1 cellular context compared by ENCODE assay signal in genomic region chr14:89576960-89577359, GRCh38.
TF ChIP-seq lines count a peak whose summit lies in the region.

No MANE protein-coding gene starts in this region.

TF ChIP-seq in GM23338, 12 proteins besides CTCF, POLR2A, EP300 and RAD21:
- TF ChIP-seq STAT1 (IDR thresholded peaks at IDR 0.05; ENCODE audit: unreplicated experiment) (no peak), ZNF331 (CRISPR knock-in tag; IDR thresholded peaks at IDR 0.05; ENCODE audit: low read depth) (no peak), ETS1 (IDR thresholded peaks at IDR 0.05) (no peak), EZH2phosphoT487 (IDR thresholded peaks at IDR 0.05; ENCODE audit: unreplicated experiment) (no peak), CREB1 (CRISPR knock-in tag; IDR thresholded peaks at IDR 0.05; ENCODE audit: low read depth) (no peak), REST (IDR thresholded peaks at IDR 0.05; ENCODE audit: unreplicated experiment) (no peak), POLR2AphosphoS5 (IDR thresholded peaks at IDR 0.05; ENCODE audit: low read depth) (no peak), NANOG (IDR thresholded peaks at IDR 0.05; ENCODE audit: borderline replicate concordance) (no peak), JUNB (IDR thresholded peaks at IDR 0.05; ENCODE audit: unreplicated experiment) (no peak), ZNF114 (CRISPR knock-in tag; IDR thresholded peaks at IDR 0.05) (no peak), ZNF462 (CRISPR knock-in tag; IDR thresholded peaks at IDR 0.05) (no peak), EZH2 (IDR thresholded peaks at IDR 0.05; ENCODE audit: low read depth, unreplicated experiment) (no peak)
